18 cellular contexts compared by ENCODE assay signal in the genomic region with DNA sequence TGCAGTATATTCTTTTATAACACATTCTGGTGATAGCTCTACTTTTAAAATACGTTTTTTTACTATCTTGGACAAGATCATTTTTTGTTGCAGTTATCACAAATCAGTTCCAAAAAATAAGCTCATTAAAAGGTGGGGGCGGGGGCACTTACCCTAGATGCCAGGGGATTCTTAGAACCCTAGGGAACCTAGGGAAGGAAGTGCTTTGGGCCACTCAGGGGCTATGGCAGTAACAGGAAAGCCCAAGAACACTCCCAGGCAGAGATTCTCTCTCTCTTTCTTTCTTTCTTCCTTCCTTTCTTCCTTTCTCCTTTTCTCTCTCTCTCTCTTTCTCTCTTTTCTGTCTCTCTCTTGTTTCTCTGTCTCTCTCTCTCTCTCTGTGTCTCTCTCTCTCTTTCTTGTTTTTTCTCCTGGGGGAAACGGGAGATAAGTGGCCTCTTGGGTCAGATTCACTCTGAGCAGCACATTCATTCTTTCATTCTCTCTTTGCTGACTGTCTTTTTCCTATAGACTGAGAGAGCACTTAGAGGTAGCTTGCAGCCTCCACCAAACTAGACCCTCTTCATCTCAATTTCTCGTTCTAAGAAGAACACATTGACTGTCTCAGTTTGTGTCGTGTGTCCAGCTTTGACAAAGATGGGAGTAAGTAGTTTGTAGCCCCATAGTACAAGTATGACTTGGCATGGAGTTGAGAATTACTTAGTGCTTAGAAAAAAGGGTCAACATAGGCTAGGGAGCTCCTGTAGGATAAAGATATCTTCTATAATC. TPM values are rescaled to one million over a fixed set of nuclear protein-coding genes. Genes with fewer than 3 reads are reported as not detected.
DNase-seq lines count a peak whose midpoint lies in the region; ATAC-seq and TF ChIP-seq lines count a peak whose summit lies in the region.
"Had no signal": no experiment of that assay in that cellular context is flagged by ENCODE, and none has a peak within 500 bp of the region (broad histone marks: within the 10 kb centered on the region; RNA-seq: fewer than 3 reads in every experiment).

No MANE protein-coding gene starts in this region.

- no peak overlapping the region for H3K4me3 Mint-ChIP-seq in activated CD4-positive, alpha-beta memory T cell treated with anti-CD3 and anti-CD28 coated beads for 36 hours
- no peak overlapping the region for H3K4me3 Mint-ChIP-seq in activated CD4-positive, alpha-beta memory T cell treated with anti-CD3 and anti-CD28 coated beads, Interleukin-2, amount 10 ng/mL, durations not matched to agents 7 days and 5 days
- H3K4me3 Mint-ChIP-seq in GM23338 (no peak overlapping the region), mesothelial cell of epicardium (no peak overlapping the region)
- peak overlapping the region; percentile 59 for H3K4me3 Mint-ChIP-seq in activated T-helper 17 cell treated with anti-CD3 and anti-CD28 coated beads, Interleukin-2, amount 50 U/mL, for 72 hours
- H3K4me3 Mint-ChIP-seq in stimulated activated effector memory CD8-positive, alpha-beta T cell treated with anti-CD3 and anti-CD28 coated beads, Interleukin-12 subunit alpha, Interleukin-12 subunit beta, amount 100 ng/mL, for 72 hours, result peak overlapping the region; percentile 59
- H3K4me3 Mint-ChIP-seq: type B pancreatic cell had no signal

- peaks cover 10% of the 10 kb centered on the region for H3K79me2 ChIP-seq in GM23338 (replicated peaks; ENCODE audit: insufficient read depth)

- peaks cover 7% of the 10 kb centered on the region; the same call in 1 of the 2 replicates for H4K20me1 ChIP-seq in GM23338 (replicated peaks; ENCODE audit: insufficient read depth)

- peaks cover 8% of the 10 kb centered on the region for H3K4me1 ChIP-seq in GM23338 (ENCODE audit: insufficient read depth)
- H3K4me1 ChIP-seq: Caco-2 had no signal

- H3K4me1 Mint-ChIP-seq in activated CD4-positive, alpha-beta memory T cell treated with anti-CD3 and anti-CD28 coated beads for 36 hours (ENCODE audit: low read depth), result peaks cover 52% of the 10 kb centered on the region
- H3K4me1 Mint-ChIP-seq in activated CD4-positive, alpha-beta memory T cell treated with anti-CD3 and anti-CD28 coated beads, Interleukin-2, amount 10 ng/mL, durations not matched to agents 7 days and 5 days, result peaks cover 34% of the 10 kb centered on the region
- H3K4me1 Mint-ChIP-seq in GM23338, result peaks cover 23% of the 10 kb centered on the region
- peaks cover 36% of the 10 kb centered on the region for H3K4me1 Mint-ChIP-seq in activated T-helper 17 cell treated with anti-CD3 and anti-CD28 coated beads, Interleukin-2, amount 50 U/mL, for 72 hours
- H3K4me1 Mint-ChIP-seq in stimulated activated effector memory CD8-positive, alpha-beta T cell treated with anti-CD3 and anti-CD28 coated beads, Interleukin-12 subunit alpha, Interleukin-12 subunit beta, amount 100 ng/mL, for 72 hours, result peaks cover 51% of the 10 kb centered on the region
- peaks cover 7% of the 10 kb centered on the region for H3K4me1 Mint-ChIP-seq in mesothelial cell of epicardium

- no peak overlapping the region for H2AFZ ChIP-seq in GM23338
- H2AFZ ChIP-seq: parathyroid adenoma had no signal

- H3K27me3 ChIP-seq in GM23338 (ENCODE audit: insufficient read depth), result no peaks in the 10 kb centered on the region

- no peaks in the 10 kb centered on the region for H3F3A ChIP-seq in GM23338 (replicated peaks; ENCODE audit: low read depth)

- ATAC-seq in GM23338, result peak; percentile 78
- ATAC-seq in activated T-helper 17 cell treated with anti-CD3 and anti-CD28 coated beads, Interleukin-2, amount 50 U/mL, for 72 hours (replicated peaks), result peak; percentile 79
- ATAC-seq in stimulated activated effector memory CD8-positive, alpha-beta T cell treated with anti-CD3 and anti-CD28 coated beads, Interleukin-12 subunit alpha, Interleukin-12 subunit beta, amount 100 ng/mL, for 72 hours, result peak; percentile 94
- no peak for ATAC-seq in GM18519 (IDR thresholded peaks at IDR 0.05; ENCODE audit: low FRiP score, unreplicated experiment)

- intact Hi-C loops in activated CD4-positive, alpha-beta memory T cell treated with anti-CD3 and anti-CD28 coated beads for 36 hours (cut with micrococcal nuclease), result no loop called here

- H3K9me2 ChIP-seq in GM23338 (ENCODE audit: insufficient read depth), result no peaks in the 10 kb centered on the region

- peak overlapping the region; percentile 65 for H3K27ac Mint-ChIP-seq in activated CD4-positive, alpha-beta memory T cell treated with anti-CD3 and anti-CD28 coated beads for 36 hours
- H3K27ac Mint-ChIP-seq in activated CD4-positive, alpha-beta memory T cell treated with anti-CD3 and anti-CD28 coated beads, Interleukin-2, amount 10 ng/mL, durations not matched to agents 7 days and 5 days, result no peak overlapping the region
- H3K27ac Mint-ChIP-seq in GM23338, result peak overlapping the region; percentile 77
- peak overlapping the region; percentile 81 for H3K27ac Mint-ChIP-seq in activated T-helper 17 cell treated with anti-CD3 and anti-CD28 coated beads, Interleukin-2, amount 50 U/mL, for 72 hours
- peak overlapping the region; percentile 94 for H3K27ac Mint-ChIP-seq in stimulated activated effector memory CD8-positive, alpha-beta T cell treated with anti-CD3 and anti-CD28 coated beads, Interleukin-12 subunit alpha, Interleukin-12 subunit beta, amount 100 ng/mL, for 72 hours
- H3K27ac Mint-ChIP-seq in mesothelial cell of epicardium, result no peak overlapping the region
- H3K27ac Mint-ChIP-seq: type B pancreatic cell had no signal

- no peaks in the 10 kb centered on the region for H3K9me3 Mint-ChIP-seq in activated CD4-positive, alpha-beta memory T cell treated with anti-CD3 and anti-CD28 coated beads for 36 hours
- H3K9me3 Mint-ChIP-seq in activated CD4-positive, alpha-beta memory T cell treated with anti-CD3 and anti-CD28 coated beads, Interleukin-2, amount 10 ng/mL, durations not matched to agents 7 days and 5 days, result no peaks in the 10 kb centered on the region
- no peaks in the 10 kb centered on the region for H3K9me3 Mint-ChIP-seq in GM23338
- no peaks in the 10 kb centered on the region for H3K9me3 Mint-ChIP-seq in activated T-helper 17 cell treated with anti-CD3 and anti-CD28 coated beads, Interleukin-2, amount 50 U/mL, for 72 hours
- no peaks in the 10 kb centered on the region for H3K9me3 Mint-ChIP-seq in stimulated activated effector memory CD8-positive, alpha-beta T cell treated with anti-CD3 and anti-CD28 coated beads, Interleukin-12 subunit alpha, Interleukin-12 subunit beta, amount 100 ng/mL, for 72 hours
- H3K9me3 Mint-ChIP-seq in mesothelial cell of epicardium, result no peaks in the 10 kb centered on the region
- H3K9me3 Mint-ChIP-seq: type B pancreatic cell had no signal

- no peaks in the 10 kb centered on the region for H3K36me3 ChIP-seq in GM23338 (ENCODE audit: insufficient read depth)

- no peak overlapping the region for H3K4me3 ChIP-seq in GM23338

- no peak for DNase-seq in activated CD4-positive, alpha-beta memory T cell treated with anti-CD3 and anti-CD28 coated beads for 36 hours
- no peak for DNase-seq in activated CD4-positive, alpha-beta memory T cell treated with anti-CD3 and anti-CD28 coated beads, Interleukin-2, amount 10 ng/mL, durations not matched to agents 7 days and 5 days
- DNase-seq in GM23338 (ENCODE audit: low spot score) (no peak), mesothelial cell of epicardium (ENCODE audit: low spot score in 2 of 2, unreplicated experiment in 2 of 2) (no peak), NCI-H2196 (lab: John Stamatoyannopoulos, UW; ENCODE audit: unreplicated experiment) (no peak)
- DNase-seq in stimulated activated effector memory CD8-positive, alpha-beta T cell treated with anti-CD3 and anti-CD28 coated beads, Interleukin-12 subunit alpha, Interleukin-12 subunit beta, amount 100 ng/mL, for 72 hours (ENCODE audit: low spot score in 2 of 2), result no peak
- DNase-seq: activated CD4-positive, alpha-beta T cell treated with anti-CD3 and anti-CD28 coated beads, Interleukin-2, amount 50 U/mL, for 4 hours; activated naive CD4-positive, alpha-beta T cell; Caco-2; KBM-7; kidney glomerular epithelial cell; SIG-M5; stimulated activated CD4-positive, alpha-beta T cell treated with anti-CD3 and anti-CD28 coated beads, Interleukin-4, amount 100 ng/mL, for 24 hours; T-helper 9 cell had no signal

- TF ChIP-seq CTCF in GM23338 (conservative IDR thresholded peaks at IDR 0.05; ENCODE audit: low read depth in 2 of 2) (no peak), mesothelial cell of epicardium (IDR thresholded peaks at IDR 0.05; ENCODE audit: unreplicated experiment) (no peak)

- H3K36me3 Mint-ChIP-seq in activated CD4-positive, alpha-beta memory T cell treated with anti-CD3 and anti-CD28 coated beads for 36 hours, result peaks cover 18% of the 10 kb centered on the region
- peaks cover 48% of the 10 kb centered on the region for H3K36me3 Mint-ChIP-seq in activated CD4-positive, alpha-beta memory T cell treated with anti-CD3 and anti-CD28 coated beads, Interleukin-2, amount 10 ng/mL, durations not matched to agents 7 days and 5 days (ENCODE audit: low read depth)
- peaks cover 7% of the 10 kb centered on the region; the same call in 2 of the 3 replicates for H3K36me3 Mint-ChIP-seq in GM23338 (ENCODE audit: low read depth)
- H3K36me3 Mint-ChIP-seq in activated T-helper 17 cell treated with anti-CD3 and anti-CD28 coated beads, Interleukin-2, amount 50 U/mL, for 72 hours (ENCODE audit: low read depth), result peaks cover 27% of the 10 kb centered on the region
- peaks cover 26% of the 10 kb centered on the region for H3K36me3 Mint-ChIP-seq in stimulated activated effector memory CD8-positive, alpha-beta T cell treated with anti-CD3 and anti-CD28 coated beads, Interleukin-12 subunit alpha, Interleukin-12 subunit beta, amount 100 ng/mL, for 72 hours
- peaks cover 13% of the 10 kb centered on the region for H3K36me3 Mint-ChIP-seq in mesothelial cell of epicardium

- H3K27ac ChIP-seq in GM23338 (ENCODE audit: low read depth), result peak overlapping the region; percentile 34; the same call in 1 of the 2 replicates
- H3K27ac ChIP-seq: parathyroid adenoma had no signal

- H3K27me3 Mint-ChIP-seq in activated CD4-positive, alpha-beta memory T cell treated with anti-CD3 and anti-CD28 coated beads for 36 hours, result no peaks in the 10 kb centered on the region
- H3K27me3 Mint-ChIP-seq in activated CD4-positive, alpha-beta memory T cell treated with anti-CD3 and anti-CD28 coated beads, Interleukin-2, amount 10 ng/mL, durations not matched to agents 7 days and 5 days, result no peaks in the 10 kb centered on the region
- no peaks in the 10 kb centered on the region for H3K27me3 Mint-ChIP-seq in GM23338 (ENCODE audit: insufficient read depth, low read depth, poor library complexity)
- H3K27me3 Mint-ChIP-seq in activated T-helper 17 cell treated with anti-CD3 and anti-CD28 coated beads, Interleukin-2, amount 50 U/mL, for 72 hours, result no peaks in the 10 kb centered on the region
- H3K27me3 Mint-ChIP-seq in mesothelial cell of epicardium (ENCODE audit: low read depth), result no peaks in the 10 kb centered on the region
- H3K27me3 Mint-ChIP-seq: type B pancreatic cell had no signal

- H3K4me2 ChIP-seq in GM23338, result no peak overlapping the region

- POLR2A ChIA-PET in activated CD4-positive, alpha-beta memory T cell treated with anti-CD3 and anti-CD28 coated beads for 36 hours (lab: Charles Lee), result interaction anchor here (0.9 kb wide), 1 partner anchor 16 kb away, joined by 4 read pairs; a partner anchor contains a TSS
- POLR2A ChIA-PET in activated CD4-positive, alpha-beta memory T cell treated with anti-CD3 and anti-CD28 coated beads, Interleukin-2, amount 10 ng/mL, durations not matched to agents 7 days and 5 days (lab: Charles Lee), result no interaction called here

- CTCF ChIA-PET in activated CD4-positive, alpha-beta memory T cell treated with anti-CD3 and anti-CD28 coated beads for 36 hours (lab: Charles Lee), result interaction anchor here (1.1 kb wide), 1 partner anchor 16 kb away, joined by 4 read pairs; no protein-coding TSS in a partner anchor
- CTCF ChIA-PET in activated CD4-positive, alpha-beta memory T cell treated with anti-CD3 and anti-CD28 coated beads, Interleukin-2, amount 10 ng/mL, durations not matched to agents 7 days and 5 days (lab: Charles Lee), result interaction anchor here (0.6 kb wide), 1 partner anchor 363 kb away, joined by 3 read pairs; no protein-coding TSS in a partner anchor

RNA-seq across cellular contexts. Expression of a gene that starts 16.6 kb away (rescaled TPM):
- not detected for total RNA-seq in activated CD4-positive, alpha-beta memory T cell treated with anti-CD3 and anti-CD28 coated beads for 36 hours
- total RNA-seq in activated CD4-positive, alpha-beta memory T cell treated with anti-CD3 and anti-CD28 coated beads, Interleukin-2, amount 10 ng/mL, durations not matched to agents 7 days and 5 days, result not detected
- not detected in 2 replicates for total RNA-seq in GM23338 (2014; rRNA removed; shearing (Covaris generic))
- 1.2 TPM in 1 of 2 replicates, not detected in the other for polyA plus RNA-seq in GM23338 (2016; fragmentation: Nextera tagmentation; extraction: Ambion mirVana)
- 1 to 10 TPM in 1 of 2 donors, not detected in 1; 2.4 TPM for total RNA-seq in activated T-helper 17 cell treated with anti-CD3 and anti-CD28 coated beads, Interleukin-2, amount 50 U/mL, for 72 hours
- total RNA-seq in mesothelial cell of epicardium, result not detected in 3 replicates
- total RNA-seq: Caco-2 had no signal

RNA-seq across cellular contexts. Expression of a gene that starts 31.9 kb away (rescaled TPM):
- total RNA-seq in activated CD4-positive, alpha-beta memory T cell treated with anti-CD3 and anti-CD28 coated beads for 36 hours, result 10 to 100 TPM; 26.3 to 29.4 TPM
- total RNA-seq in activated CD4-positive, alpha-beta memory T cell treated with anti-CD3 and anti-CD28 coated beads, Interleukin-2, amount 10 ng/mL, durations not matched to agents 7 days and 5 days, result 10 to 100 TPM; 59.5 to 61.2 TPM
- total RNA-seq in GM23338 (2014; rRNA removed; shearing (Covaris generic)), result 8.0 and 17.2 TPM in 2 replicates
- 3.2 and 4.0 TPM in 2 replicates for polyA plus RNA-seq in GM23338 (2016; fragmentation: Nextera tagmentation; extraction: Ambion mirVana)
- total RNA-seq in activated T-helper 17 cell treated with anti-CD3 and anti-CD28 coated beads, Interleukin-2, amount 50 U/mL, for 72 hours, result 10 to 100 TPM; 38.6 to 50.2 TPM
- total RNA-seq in mesothelial cell of epicardium, result 28.2 to 29.4 TPM (median 28.7 TPM) in 3 replicates

RNA-seq across cellular contexts. Expression of a gene that starts 32.0 kb away (rescaled TPM):
- total RNA-seq in activated CD4-positive, alpha-beta memory T cell treated with anti-CD3 and anti-CD28 coated beads for 36 hours, result 10 to 100 TPM; 85.2 to 88.9 TPM
- 10 to 100 TPM; 78.4 to 79.2 TPM for total RNA-seq in activated CD4-positive, alpha-beta memory T cell treated with anti-CD3 and anti-CD28 coated beads, Interleukin-2, amount 10 ng/mL, durations not matched to agents 7 days and 5 days
- 50.5 and 53.9 TPM in 2 replicates for total RNA-seq in GM23338 (2014; rRNA removed; shearing (Covaris generic))
- 154 and 166 TPM in 2 replicates for polyA plus RNA-seq in GM23338 (2016; fragmentation: Nextera tagmentation; extraction: Ambion mirVana)
- 10 to 100 TPM; 40.9 to 64.2 TPM for total RNA-seq in activated T-helper 17 cell treated with anti-CD3 and anti-CD28 coated beads, Interleukin-2, amount 50 U/mL, for 72 hours
- 38.2 to 42.6 TPM (median 41.8 TPM) in 3 replicates for total RNA-seq in mesothelial cell of epicardium

Comparison
In these comparisons a context has a peak if more than half of its experiments do, and no peak if none do; other contexts are left out.
1. H3K27ac Mint-ChIP-seq: peak in activated CD4-positive, alpha-beta memory T cell treated with anti-CD3 and anti-CD28 coated beads for 36 hours (single experiment), GM23338 (single experiment), activated T-helper 17 cell treated with anti-CD3 and anti-CD28 coated beads, Interleukin-2, amount 50 U/mL, for 72 hours (single experiment) and stimulated activated effector memory CD8-positive, alpha-beta T cell treated with anti-CD3 and anti-CD28 coated beads, Interleukin-12 subunit alpha, Interleukin-12 subunit beta, amount 100 ng/mL, for 72 hours (single experiment); none in activated CD4-positive, alpha-beta memory T cell treated with anti-CD3 and anti-CD28 coated beads, Interleukin-2, amount 10 ng/mL, durations not matched to agents 7 days and 5 days (single experiment) and mesothelial cell of epicardium (single experiment).
2. H3K4me3 Mint-ChIP-seq: peak in activated T-helper 17 cell treated with anti-CD3 and anti-CD28 coated beads, Interleukin-2, amount 50 U/mL, for 72 hours (single experiment) and stimulated activated effector memory CD8-positive, alpha-beta T cell treated with anti-CD3 and anti-CD28 coated beads, Interleukin-12 subunit alpha, Interleukin-12 subunit beta, amount 100 ng/mL, for 72 hours (single experiment); none in activated CD4-positive, alpha-beta memory T cell treated with anti-CD3 and anti-CD28 coated beads for 36 hours (single experiment), activated CD4-positive, alpha-beta memory T cell treated with anti-CD3 and anti-CD28 coated beads, Interleukin-2, amount 10 ng/mL, durations not matched to agents 7 days and 5 days (single experiment), GM23338 (single experiment) and mesothelial cell of epicardium (single experiment).